8 cellular contexts compared by ENCODE assay signal in the genomic region with DNA sequence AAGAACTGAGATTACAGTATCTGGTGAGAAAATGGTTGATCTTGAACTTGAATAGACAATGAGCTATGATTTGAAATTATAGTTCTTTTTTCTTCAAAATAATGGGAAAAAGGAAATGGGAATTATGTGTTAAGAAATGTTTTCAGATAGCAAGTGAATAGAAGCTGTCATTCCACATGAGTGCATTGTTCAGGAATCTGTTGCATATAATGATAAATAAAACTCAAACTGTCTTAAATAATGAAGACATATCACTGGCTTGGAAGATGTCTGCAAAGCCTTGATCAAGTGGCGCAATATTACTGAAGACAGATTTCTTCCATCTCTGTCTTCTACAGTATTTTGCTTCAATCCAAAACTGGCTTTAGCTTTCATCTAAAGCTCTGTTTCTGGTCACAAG.
"Had no signal": no experiment of that assay in that cellular context is flagged by ENCODE, and none has a peak within 500 bp of the region (broad histone marks: within the 10 kb centered on the region; RNA-seq: fewer than 3 reads in every experiment).

No MANE protein-coding gene starts in this region.

- DNase-seq: IMR-90, KBM-7, KG1 had no signal

- H3K27ac ChIP-seq: HL-60, KMS-11 had no signal

- ATAC-seq: HepG2, K562 had no signal

- FAIRE-seq: HepG2, HTR-8/SVneo, K562 had no signal

- H3K4me2 ChIP-seq: KMS-11 had no signal

- H3K4me3 ChIP-seq: K562 had no signal

- H3K9ac ChIP-seq: KMS-11 had no signal
